ENCODE assay signal across 1 cellular context in the genomic region with DNA sequence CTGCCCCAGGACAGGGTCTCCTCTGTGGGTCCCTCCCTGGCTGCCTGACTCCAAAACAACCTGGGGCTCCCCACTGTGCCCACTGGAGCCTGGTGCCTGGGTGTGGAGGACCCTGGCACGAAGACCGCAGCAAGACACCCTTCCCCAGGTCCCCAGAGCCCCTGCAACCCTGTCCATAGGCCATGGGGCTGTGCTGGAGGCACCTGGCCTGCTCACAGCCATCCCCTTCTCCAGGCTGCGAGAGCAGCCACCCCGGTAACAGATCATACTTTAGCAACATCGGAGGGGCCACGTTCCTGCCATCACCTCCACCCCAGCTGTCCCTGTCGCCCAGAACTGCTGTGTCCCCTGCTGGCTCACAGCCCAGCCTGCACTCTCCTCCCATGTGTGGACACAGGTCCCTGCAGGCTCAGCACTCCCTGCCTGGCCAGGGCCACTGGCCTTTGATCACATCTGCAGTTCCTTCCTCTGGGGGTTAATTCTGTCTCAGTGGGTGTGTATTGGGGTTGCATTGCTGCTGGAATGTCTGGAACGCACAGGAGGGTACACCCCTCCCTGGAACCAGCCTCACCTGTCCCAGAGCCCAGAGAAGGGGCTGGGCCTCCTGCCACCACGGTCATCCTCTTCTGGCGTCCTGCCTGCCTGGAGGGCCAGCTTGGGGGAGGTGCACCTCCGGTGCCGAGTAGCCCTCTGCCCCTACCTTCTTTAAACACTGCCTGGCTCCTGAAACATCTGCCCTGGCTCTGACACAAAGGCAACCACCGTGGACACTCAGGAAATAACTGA.
A peak's percentile ranks its signal among the peaks of the same experiment; 100 is the strongest.
TF ChIP-seq lines count a peak whose summit lies in the region.

No MANE protein-coding gene starts in this region.

TF ChIP-seq in HepG2, 621 proteins besides CTCF, POLR2A, EP300 and RAD21 (continued from another document and continues in another):
- TF ChIP-seq, protein P1, sequence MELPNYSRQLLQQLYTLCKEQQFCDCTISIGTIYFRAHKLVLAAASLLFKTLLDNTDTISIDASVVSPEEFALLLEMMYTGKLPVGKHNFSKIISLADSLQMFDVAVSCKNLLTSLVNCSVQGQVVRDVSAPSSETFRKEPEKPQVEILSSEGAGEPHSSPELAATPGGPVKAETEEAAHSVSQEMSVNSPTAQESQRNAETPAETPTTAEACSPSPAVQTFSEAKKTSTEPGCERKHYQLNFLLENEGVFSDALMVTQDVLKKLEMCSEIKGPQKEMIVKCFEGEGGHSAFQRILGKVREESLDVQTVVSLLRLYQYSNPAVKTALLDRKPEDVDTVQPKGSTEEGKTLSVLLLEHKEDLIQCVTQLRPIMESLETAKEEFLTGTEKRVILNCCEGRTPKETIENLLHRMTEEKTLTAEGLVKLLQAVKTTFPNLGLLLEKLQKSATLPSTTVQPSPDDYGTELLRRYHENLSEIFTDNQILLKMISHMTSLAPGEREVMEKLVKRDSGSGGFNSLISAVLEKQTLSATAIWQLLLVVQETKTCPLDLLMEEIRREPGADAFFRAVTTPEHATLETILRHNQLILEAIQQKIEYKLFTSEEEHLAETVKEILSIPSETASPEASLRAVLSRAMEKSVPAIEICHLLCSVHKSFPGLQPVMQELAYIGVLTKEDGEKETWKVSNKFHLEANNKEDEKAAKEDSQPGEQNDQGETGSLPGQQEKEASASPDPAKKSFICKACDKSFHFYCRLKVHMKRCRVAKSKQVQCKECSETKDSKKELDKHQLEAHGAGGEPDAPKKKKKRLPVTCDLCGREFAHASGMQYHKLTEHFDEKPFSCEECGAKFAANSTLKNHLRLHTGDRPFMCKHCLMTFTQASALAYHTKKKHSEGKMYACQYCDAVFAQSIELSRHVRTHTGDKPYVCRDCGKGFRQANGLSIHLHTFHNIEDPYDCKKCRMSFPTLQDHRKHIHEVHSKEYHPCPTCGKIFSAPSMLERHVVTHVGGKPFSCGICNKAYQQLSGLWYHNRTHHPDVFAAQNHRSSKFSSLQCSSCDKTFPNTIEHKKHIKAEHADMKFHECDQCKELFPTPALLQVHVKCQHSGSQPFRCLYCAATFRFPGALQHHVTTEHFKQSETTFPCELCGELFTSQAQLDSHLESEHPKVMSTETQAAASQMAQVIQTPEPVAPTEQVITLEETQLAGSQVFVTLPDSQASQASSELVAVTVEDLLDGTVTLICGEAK (IDR thresholded peaks at IDR 0.05) = no peak
- TF ChIP-seq, protein P1 (CRISPR knock-in tag; IDR thresholded peaks at IDR 0.05) = no peak
- TF ChIP-seq HDAC1 (CRISPR knock-in tag; IDR thresholded peaks at IDR 0.05) (peak; percentile 81), FOXM1 (CRISPR knock-in tag; IDR thresholded peaks at IDR 0.05) (no peak), SMC3 (IDR thresholded peaks at IDR 0.05; ENCODE audit: low read length) (no peak), ZNF20 (CRISPR knock-in tag; IDR thresholded peaks at IDR 0.05) (no peak), PITX1 (CRISPR knock-in tag; IDR thresholded peaks at IDR 0.05) (no peak), NFE2 (CRISPR knock-in tag; IDR thresholded peaks at IDR 0.05) (no peak), SUZ12 (IDR thresholded peaks at IDR 0.05; ENCODE audit: low read depth, low read length) (no peak), ZNF432 (CRISPR knock-in tag; IDR thresholded peaks at IDR 0.05; ENCODE audit: borderline replicate concordance) (no peak), ZNF615 (CRISPR knock-in tag; IDR thresholded peaks at IDR 0.05; ENCODE audit: borderline replicate concordance) (no peak), HOXA5 (CRISPR knock-in tag; IDR thresholded peaks at IDR 0.05) (no peak), NFKB2 (CRISPR knock-in tag; IDR thresholded peaks at IDR 0.05; ENCODE audit: borderline replicate concordance) (peak; percentile 47; the same call in 1 of the 2 replicates), ZNF496 (CRISPR knock-in tag; IDR thresholded peaks at IDR 0.05; ENCODE audit: insufficient replicate concordance) (no peak), ZFYVE20 (CRISPR knock-in tag; IDR thresholded peaks at IDR 0.05; ENCODE audit: borderline replicate concordance, low read depth) (no peak), ZNF546 (CRISPR knock-in tag; conservative IDR thresholded peaks at IDR 0.05) (no peak), ZNF746 (CRISPR knock-in tag; IDR thresholded peaks at IDR 0.05) (no peak), ZNF430 (CRISPR knock-in tag; IDR thresholded peaks at IDR 0.05) (no peak), RBFOX2 (IDR thresholded peaks at IDR 0.05; ENCODE audit: low read depth, low read length) (no peak), GTF2F1 (IDR thresholded peaks at IDR 0.05; ENCODE audit: low read length) (no peak), FOXO1 (CRISPR knock-in tag; IDR thresholded peaks at IDR 0.05) (peak; percentile 64), NR2F6 (IDR thresholded peaks at IDR 0.05) (peak; percentile 31; the same call in 1 of the 2 replicates), NR2F6 (CRISPR knock-in tag; IDR thresholded peaks at IDR 0.05) (peak; percentile 65), ATRX (CRISPR knock-in tag; IDR thresholded peaks at IDR 0.05; ENCODE audit: borderline replicate concordance) (no peak), ZNF335 (CRISPR knock-in tag; IDR thresholded peaks at IDR 0.05) (no peak)
- TF ChIP-seq, protein P2, sequence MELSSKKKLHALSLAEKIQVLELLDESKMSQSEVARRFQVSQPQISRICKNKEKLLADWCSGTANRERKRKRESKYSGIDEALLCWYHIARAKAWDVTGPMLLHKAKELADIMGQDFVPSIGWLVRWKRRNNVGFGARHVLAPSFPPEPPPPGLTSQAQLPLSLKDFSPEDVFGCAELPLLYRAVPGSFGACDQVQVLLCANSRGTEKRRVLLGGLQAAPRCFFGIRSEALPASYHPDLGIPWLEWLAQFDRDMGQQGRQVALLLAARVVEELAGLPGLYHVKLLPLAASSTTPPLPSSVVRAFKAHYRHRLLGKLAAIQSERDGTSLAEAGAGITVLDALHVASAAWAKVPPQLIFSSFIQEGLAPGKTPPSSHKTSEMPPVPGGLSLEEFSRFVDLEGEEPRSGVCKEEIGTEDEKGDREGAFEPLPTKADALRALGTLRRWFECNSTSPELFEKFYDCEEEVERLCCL (CRISPR knock-in tag; IDR thresholded peaks at IDR 0.05; ENCODE audit: borderline replicate concordance) = no peak
- TF ChIP-seq, protein P3, sequence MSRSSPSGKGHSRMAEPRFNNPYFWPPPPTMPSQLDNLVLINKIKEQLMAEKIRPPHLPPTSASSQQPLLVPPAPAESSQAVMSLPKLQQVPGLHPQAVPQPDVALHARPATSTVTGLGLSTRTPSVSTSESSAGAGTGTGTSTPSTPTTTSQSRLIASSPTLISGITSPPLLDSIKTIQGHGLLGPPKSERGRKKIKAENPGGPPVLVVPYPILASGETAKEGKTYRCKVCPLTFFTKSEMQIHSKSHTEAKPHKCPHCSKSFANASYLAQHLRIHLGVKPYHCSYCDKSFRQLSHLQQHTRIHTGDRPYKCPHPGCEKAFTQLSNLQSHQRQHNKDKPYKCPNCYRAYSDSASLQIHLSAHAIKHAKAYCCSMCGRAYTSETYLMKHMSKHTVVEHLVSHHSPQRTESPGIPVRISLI (CRISPR knock-in tag; IDR thresholded peaks at IDR 0.05; ENCODE audit: borderline replicate concordance) = no peak; the same call in 1 of the 2 replicates
- TF ChIP-seq, protein P4, sequence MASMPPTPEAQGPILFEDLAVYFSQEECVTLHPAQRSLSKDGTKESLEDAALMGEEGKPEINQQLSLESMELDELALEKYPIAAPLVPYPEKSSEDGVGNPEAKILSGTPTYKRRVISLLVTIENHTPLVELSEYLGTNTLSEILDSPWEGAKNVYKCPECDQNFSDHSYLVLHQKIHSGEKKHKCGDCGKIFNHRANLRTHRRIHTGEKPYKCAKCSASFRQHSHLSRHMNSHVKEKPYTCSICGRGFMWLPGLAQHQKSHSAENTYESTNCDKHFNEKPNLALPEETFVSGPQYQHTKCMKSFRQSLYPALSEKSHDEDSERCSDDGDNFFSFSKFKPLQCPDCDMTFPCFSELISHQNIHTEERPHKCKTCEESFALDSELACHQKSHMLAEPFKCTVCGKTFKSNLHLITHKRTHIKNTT (CRISPR knock-in tag; IDR thresholded peaks at IDR 0.05) = no peak
- TF ChIP-seq, protein P5, sequence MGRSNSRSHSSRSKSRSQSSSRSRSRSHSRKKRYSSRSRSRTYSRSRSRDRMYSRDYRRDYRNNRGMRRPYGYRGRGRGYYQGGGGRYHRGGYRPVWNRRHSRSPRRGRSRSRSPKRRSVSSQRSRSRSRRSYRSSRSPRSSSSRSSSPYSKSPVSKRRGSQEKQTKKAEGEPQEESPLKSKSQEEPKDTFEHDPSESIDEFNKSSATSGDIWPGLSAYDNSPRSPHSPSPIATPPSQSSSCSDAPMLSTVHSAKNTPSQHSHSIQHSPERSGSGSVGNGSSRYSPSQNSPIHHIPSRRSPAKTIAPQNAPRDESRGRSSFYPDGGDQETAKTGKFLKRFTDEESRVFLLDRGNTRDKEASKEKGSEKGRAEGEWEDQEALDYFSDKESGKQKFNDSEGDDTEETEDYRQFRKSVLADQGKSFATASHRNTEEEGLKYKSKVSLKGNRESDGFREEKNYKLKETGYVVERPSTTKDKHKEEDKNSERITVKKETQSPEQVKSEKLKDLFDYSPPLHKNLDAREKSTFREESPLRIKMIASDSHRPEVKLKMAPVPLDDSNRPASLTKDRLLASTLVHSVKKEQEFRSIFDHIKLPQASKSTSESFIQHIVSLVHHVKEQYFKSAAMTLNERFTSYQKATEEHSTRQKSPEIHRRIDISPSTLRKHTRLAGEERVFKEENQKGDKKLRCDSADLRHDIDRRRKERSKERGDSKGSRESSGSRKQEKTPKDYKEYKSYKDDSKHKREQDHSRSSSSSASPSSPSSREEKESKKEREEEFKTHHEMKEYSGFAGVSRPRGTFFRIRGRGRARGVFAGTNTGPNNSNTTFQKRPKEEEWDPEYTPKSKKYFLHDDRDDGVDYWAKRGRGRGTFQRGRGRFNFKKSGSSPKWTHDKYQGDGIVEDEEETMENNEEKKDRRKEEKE (IDR thresholded peaks at IDR 0.05) = no peak
- TF ChIP-seq, protein P6, sequence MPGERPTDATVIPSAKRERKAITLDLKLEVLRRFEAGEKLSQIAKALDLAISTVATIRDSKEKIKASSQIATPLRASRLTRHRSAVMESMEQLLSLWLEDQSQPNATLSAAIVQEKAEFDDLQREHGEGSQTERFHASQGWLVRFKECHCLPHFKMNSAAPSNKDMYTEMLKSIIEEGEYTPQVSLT (CRISPR knock-in tag; IDR thresholded peaks at IDR 0.05; ENCODE audit: borderline replicate concordance, low read depth) = no peak
- TF ChIP-seq, protein P7, sequence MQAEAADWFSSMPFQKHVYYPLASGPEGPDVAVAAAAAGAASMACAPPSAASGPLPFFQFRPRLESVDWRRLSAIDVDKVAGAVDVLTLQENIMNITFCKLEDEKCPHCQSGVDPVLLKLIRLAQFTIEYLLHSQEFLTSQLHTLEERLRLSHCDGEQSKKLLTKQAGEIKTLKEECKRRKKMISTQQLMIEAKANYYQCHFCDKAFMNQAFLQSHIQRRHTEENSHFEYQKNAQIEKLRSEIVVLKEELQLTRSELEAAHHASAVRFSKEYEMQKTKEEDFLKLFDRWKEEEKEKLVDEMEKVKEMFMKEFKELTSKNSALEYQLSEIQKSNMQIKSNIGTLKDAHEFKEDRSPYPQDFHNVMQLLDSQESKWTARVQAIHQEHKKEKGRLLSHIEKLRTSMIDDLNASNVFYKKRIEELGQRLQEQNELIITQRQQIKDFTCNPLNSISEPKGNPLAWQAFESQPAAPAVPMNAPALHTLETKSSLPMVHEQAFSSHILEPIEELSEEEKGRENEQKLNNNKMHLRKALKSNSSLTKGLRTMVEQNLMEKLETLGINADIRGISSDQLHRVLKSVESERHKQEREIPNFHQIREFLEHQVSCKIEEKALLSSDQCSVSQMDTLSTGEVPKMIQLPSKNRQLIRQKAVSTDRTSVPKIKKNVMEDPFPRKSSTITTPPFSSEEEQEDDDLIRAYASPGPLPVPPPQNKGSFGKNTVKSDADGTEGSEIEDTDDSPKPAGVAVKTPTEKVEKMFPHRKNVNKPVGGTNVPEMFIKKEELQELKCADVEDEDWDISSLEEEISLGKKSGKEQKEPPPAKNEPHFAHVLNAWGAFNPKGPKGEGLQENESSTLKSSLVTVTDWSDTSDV (CRISPR knock-in tag; IDR thresholded peaks at IDR 0.05) = no peak
- TF ChIP-seq, protein P8, sequence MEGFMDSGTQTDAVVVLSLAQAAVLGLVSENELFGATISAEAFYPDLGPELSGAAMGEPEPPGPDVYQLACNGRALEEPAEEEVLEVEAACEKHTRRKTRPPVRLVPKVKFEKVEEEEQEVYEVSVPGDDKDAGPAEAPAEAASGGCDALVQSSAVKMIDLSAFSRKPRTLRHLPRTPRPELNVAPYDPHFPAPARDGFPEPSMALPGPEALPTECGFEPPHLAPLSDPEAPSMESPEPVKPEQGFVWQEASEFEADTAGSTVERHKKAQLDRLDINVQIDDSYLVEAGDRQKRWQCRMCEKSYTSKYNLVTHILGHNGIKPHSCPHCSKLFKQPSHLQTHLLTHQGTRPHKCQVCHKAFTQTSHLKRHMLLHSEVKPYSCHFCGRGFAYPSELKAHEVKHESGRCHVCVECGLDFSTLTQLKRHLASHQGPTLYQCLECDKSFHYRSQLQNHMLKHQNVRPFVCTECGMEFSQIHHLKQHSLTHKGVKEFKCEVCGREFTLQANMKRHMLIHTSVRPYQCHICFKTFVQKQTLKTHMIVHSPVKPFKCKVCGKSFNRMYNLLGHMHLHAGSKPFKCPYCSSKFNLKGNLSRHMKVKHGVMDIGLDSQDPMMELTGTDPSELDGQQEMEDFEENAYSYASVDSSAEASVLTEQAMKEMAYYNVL (CRISPR knock-in tag; IDR thresholded peaks at IDR 0.05; ENCODE audit: borderline replicate concordance) = no peak; the same call in 1 of the 2 replicates
